17 cellular contexts compared by ENCODE assay signal in genomic region chr9:114141553-114142548, GRCh38. TPM values are rescaled to one million over a fixed set of nuclear protein-coding genes. Genes with fewer than 3 reads are reported as not detected.
DNase-seq lines count a peak whose midpoint lies in the region; ATAC-seq and TF ChIP-seq lines count a peak whose summit lies in the region.
"Had no signal": no experiment of that assay in that cellular context is flagged by ENCODE, and none has a peak within 500 bp of the region (broad histone marks: within the 10 kb centered on the region; RNA-seq: fewer than 3 reads in every experiment).

No MANE protein-coding gene starts in this region.

- intact Hi-C loops in heart left ventricle (cut with DNase I): no loop called here

- no peak overlapping the region for H3K27ac Mint-ChIP-seq in activated naive CD8-positive, alpha-beta T cell treated with anti-CD3 and anti-CD28 coated beads, Interleukin-2, amount 50 U/mL, for 24 hours
- H3K27ac Mint-ChIP-seq: immature natural killer cell; T-helper 2 cell treated with Interferon-gamma antibody and Interleukin-4, amounts not matched to agents 5 μg/mL and 100 μg/mL, for 36 hours had no signal

- no peaks in the 10 kb centered on the region for H3K4me1 Mint-ChIP-seq in activated naive CD8-positive, alpha-beta T cell treated with anti-CD3 and anti-CD28 coated beads, Interleukin-2, amount 50 U/mL, for 24 hours
- H3K4me1 Mint-ChIP-seq: immature natural killer cell had no signal

- no peak overlapping the region for H3K4me3 Mint-ChIP-seq in activated naive CD8-positive, alpha-beta T cell treated with anti-CD3 and anti-CD28 coated beads, Interleukin-2, amount 50 U/mL, for 24 hours
- H3K4me3 Mint-ChIP-seq: immature natural killer cell; T-helper 2 cell treated with Interferon-gamma antibody and Interleukin-4, amounts not matched to agents 5 μg/mL and 100 μg/mL, for 36 hours had no signal

- WGBS in heart left ventricle, 4 donors: 28 to 45% (median 33%) methylated on average over 9 of the region's 9 CpGs

- no peaks in the 10 kb centered on the region for H3K9me3 Mint-ChIP-seq in activated naive CD8-positive, alpha-beta T cell treated with anti-CD3 and anti-CD28 coated beads, Interleukin-2, amount 50 U/mL, for 24 hours
- H3K9me3 Mint-ChIP-seq: immature natural killer cell; T-helper 2 cell treated with Interferon-gamma antibody and Interleukin-4, amounts not matched to agents 5 μg/mL and 100 μg/mL, for 36 hours had no signal

- H3K27me3 Mint-ChIP-seq in activated naive CD8-positive, alpha-beta T cell treated with anti-CD3 and anti-CD28 coated beads, Interleukin-2, amount 50 U/mL, for 24 hours: peaks cover 3% of the 10 kb centered on the region

- peaks cover 0 to 3% (median 0%) of the 10 kb centered on the region in 9 donors for H3K27me3 ChIP-seq in heart left ventricle

- H3K4me1 ChIP-seq in heart left ventricle: peaks cover 0 to 34% (median 25%) of the 10 kb centered on the region in 12 donors

- H3K36me3 Mint-ChIP-seq in activated naive CD8-positive, alpha-beta T cell treated with anti-CD3 and anti-CD28 coated beads, Interleukin-2, amount 50 U/mL, for 24 hours (ENCODE audit: low read depth): no peaks in the 10 kb centered on the region
- H3K36me3 Mint-ChIP-seq: immature natural killer cell had no signal

- TF ChIP-seq POLR2A in heart left ventricle (IDR thresholded peaks at IDR 0.05): no peak

- no peaks in the 10 kb centered on the region for H3K36me3 ChIP-seq in heart left ventricle

- H3K27ac ChIP-seq in heart left ventricle: peak overlapping the region in 7 of 12 donors; percentile 18 to 56 (median 38)
- H3K27ac ChIP-seq: C4-2B, dorsolateral prefrontal cortex had no signal

- H3K4me3 ChIP-seq in heart left ventricle: no peak overlapping the region
- H3K4me3 ChIP-seq: dorsolateral prefrontal cortex had no signal

- DNase-seq in ELR (ENCODE audit: low read depth): peak; percentile 39
- peak; percentile 17 for DNase-seq in RKO (ENCODE audit: low spot score)
- DNase-seq in heart left ventricle: peak in 1 of 5 donors; percentile 60
- DNase-seq in renal cortical epithelial cell (ENCODE audit: low read depth): peak; percentile 54
- no peak for DNase-seq in MV-4-11 (lab: John Stamatoyannopoulos, UW)
- no peak for DNase-seq in activated naive CD8-positive, alpha-beta T cell treated with anti-CD3 and anti-CD28 coated beads, Interleukin-2, amount 50 U/mL, for 24 hours
- DNase-seq: dorsolateral prefrontal cortex; GF-D8; immature natural killer cell; NCI-H1436 treated with DMSO at 0.1 percent for 48 hours; NCI-H774; SHP77; stimulated activated CD4-positive, alpha-beta T cell treated with anti-CD3 and anti-CD28 coated beads, Interleukin-4, amount 100 ng/mL, for 1 hour had no signal

- ATAC-seq in heart left ventricle: peak in 2 of 4 donors; percentile 16 to 50
- no peak for ATAC-seq in GM18519 (IDR thresholded peaks at IDR 0.05; ENCODE audit: low FRiP score, unreplicated experiment)
- no peak for ATAC-seq in activated naive CD8-positive, alpha-beta T cell treated with anti-CD3 and anti-CD28 coated beads, Interleukin-2, amount 50 U/mL, for 24 hours

- no peak for TF ChIP-seq CTCF in heart left ventricle (IDR thresholded peaks at IDR 0.05)

- no peaks in the 10 kb centered on the region for H3K9me3 ChIP-seq in heart left ventricle

RNA-seq across cellular contexts. Expression of gene COL27A1, which starts 13.5 kb away (rescaled TPM):
- 10 to 100 TPM in 1 of 9 donors, 1 to 10 TPM in 8; 2.3 to 10.8 (median 5.2) TPM for total RNA-seq in heart left ventricle
- 10 to 100 TPM in 1 of 2 donors, 1 to 10 TPM in 1; 2.7 to 14.2 TPM for polyA plus RNA-seq in heart left ventricle
- 4.3 and 48.4 TPM in 2 replicates for total RNA-seq in renal cortical epithelial cell
- polyA plus RNA-seq: immature natural killer cell had no signal

RNA-seq across cellular contexts. Expression of gene KIF12, which starts 42.8 kb away (rescaled TPM):
- total RNA-seq in heart left ventricle (under 1 TPM in 1 of 9 donors, not detected in 8; 0.21 TPM), renal cortical epithelial cell (12.3 and 40.1 TPM in 2 replicates)
- polyA plus RNA-seq in heart left ventricle: under 1 TPM in 1 of 2 donors, not detected in 1; 0.08 TPM
- total RNA-seq: mononuclear cell had no signal
- polyA plus RNA-seq: immature natural killer cell had no signal

Comparison
In these comparisons a context has a peak if more than half of its experiments do, and no peak if none do; other contexts are left out.
1. DNase-seq: peak in ELR (single experiment), RKO (single experiment) and renal cortical epithelial cell (single experiment); none in MV-4-11 (single experiment) and activated naive CD8-positive, alpha-beta T cell treated with anti-CD3 and anti-CD28 coated beads, Interleukin-2, amount 50 U/mL, for 24 hours (single experiment).
2. RNA of gene KIF12, which starts 42.8 kb away (total RNA-seq): 12.3 to 40.1 TPM in renal cortical epithelial cell; 0.21 TPM in heart left ventricle; every median in the first group is over 10 times any median in the second.